Comparison of ENCODE assay signal across 22 cellular contexts in the genomic region with DNA sequence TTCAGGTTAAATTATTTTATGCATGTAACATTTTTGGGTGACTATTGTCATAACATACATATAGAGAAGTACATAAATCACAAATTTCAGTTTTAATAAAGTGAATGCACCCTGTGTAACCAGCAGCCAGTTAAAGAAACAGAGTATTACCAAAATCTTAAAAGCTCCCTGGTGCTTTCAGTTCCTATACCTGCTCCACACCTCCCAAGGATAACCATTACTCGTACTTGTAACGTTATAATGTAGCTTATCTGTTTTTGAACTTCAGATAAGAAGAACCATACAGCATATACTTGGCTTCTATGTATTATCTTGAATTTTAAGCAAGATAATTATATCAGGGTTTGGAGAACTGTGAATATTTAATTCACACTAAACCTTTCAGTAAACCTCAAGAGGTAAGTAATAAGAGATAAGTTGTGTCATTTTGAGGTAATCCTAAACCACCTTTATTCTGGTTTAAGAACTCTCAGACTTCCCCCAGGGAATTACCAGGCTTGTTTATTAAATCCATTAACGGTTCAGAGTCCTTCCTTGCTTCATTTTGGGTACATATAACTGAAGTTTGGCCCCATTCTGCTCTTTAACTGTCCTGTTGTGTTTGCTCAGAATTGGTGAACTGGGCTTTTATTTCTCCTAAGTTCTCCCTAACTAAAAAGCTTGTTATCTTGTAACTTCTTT. TPM values are rescaled to one million over a fixed set of nuclear protein-coding genes. Genes with fewer than 3 reads are reported as not detected.
DNase-seq lines count a peak whose midpoint lies in the region; ATAC-seq and TF ChIP-seq lines count a peak whose summit lies in the region.
"Had no signal": no experiment of that assay in that cellular context is flagged by ENCODE, and none has a peak within 500 bp of the region (broad histone marks: within the 10 kb centered on the region; RNA-seq: fewer than 3 reads in every experiment).

No MANE protein-coding gene starts in this region.

- no peak for DNase-seq in activated T-cell treated with anti-CD3 and anti-CD28 coated beads, Interleukin-2, amount 50 U/mL, for 24 hours
- DNase-seq in activated T-cell treated with anti-CD3 and anti-CD28 coated beads, Interleukin-2, amount 50 U/mL, for 48 hours = no peak
- DNase-seq in NCI-H128 (lab: John Stamatoyannopoulos, UW; ENCODE audit: unreplicated experiment) (peak; percentile 18), neural progenitor cell (ENCODE audit: low spot score) (no peak), type B pancreatic cell (ENCODE audit: extremely low spot score, unreplicated experiment) (no peak), NCI-H146 treated with DMSO at 0.1 percent for 48 hours (lab: John Stamatoyannopoulos, UW; ENCODE audit: unreplicated experiment) (no peak)
- DNase-seq in activated naive CD8-positive, alpha-beta T cell treated with anti-CD3 and anti-CD28 coated beads, Interleukin-2, amount 50 U/mL, for 24 hours = no peak
- DNase-seq in activated CD4-positive, alpha-beta T cell treated with anti-CD3 and anti-CD28 coated beads for 4 hours = no peak
- DNase-seq: activated CD4-positive, alpha-beta T cell treated with anti-CD3 and anti-CD28 coated beads, Interleukin-2, amount 10 ng/mL, durations not matched to agents 7 days and 5 days; activated CD8-positive, alpha-beta memory T cell treated with anti-CD3 and anti-CD28 coated beads, Interleukin-2, amount 10 ng/mL, durations not matched to agents 7 days and 5 days; BE2C; Caco-2; foreskin melanocyte; hippocampal formation; KBM-7; NCI-H2029; NCI-H510A; stomach; upper lobe of left lung had no signal

- H3K36me3 ChIP-seq in neural progenitor cell = no peaks in the 10 kb centered on the region
- H3K36me3 ChIP-seq: BE2C, upper lobe of left lung had no signal

- no peak overlapping the region for H2AFZ ChIP-seq in neural progenitor cell (replicated peaks)

- H3K4me1 Mint-ChIP-seq in activated T-cell treated with anti-CD3 and anti-CD28 coated beads, Interleukin-2, amount 50 U/mL, for 24 hours (ENCODE audit: low read depth) = peaks cover 57% of the 10 kb centered on the region
- peaks cover 53% of the 10 kb centered on the region for H3K4me1 Mint-ChIP-seq in activated naive CD8-positive, alpha-beta T cell treated with anti-CD3 and anti-CD28 coated beads, Interleukin-2, amount 50 U/mL, for 24 hours
- H3K4me1 Mint-ChIP-seq in neural progenitor cell = no peaks in the 10 kb centered on the region
- peaks cover 30% of the 10 kb centered on the region for H3K4me1 Mint-ChIP-seq in type B pancreatic cell (ENCODE audit: unreplicated experiment)

- peak overlapping the region; percentile 20 for H3K27ac Mint-ChIP-seq in activated T-cell treated with anti-CD3 and anti-CD28 coated beads, Interleukin-2, amount 50 U/mL, for 24 hours
- peak overlapping the region; percentile 8 for H3K27ac Mint-ChIP-seq in activated naive CD8-positive, alpha-beta T cell treated with anti-CD3 and anti-CD28 coated beads, Interleukin-2, amount 50 U/mL, for 24 hours
- H3K27ac Mint-ChIP-seq in neural progenitor cell (no peak overlapping the region), type B pancreatic cell (no peak overlapping the region)
- H3K27ac Mint-ChIP-seq: activated CD4-positive, alpha-beta T cell treated with anti-CD3 and anti-CD28 coated beads, Interleukin-2, amount 10 ng/mL, durations not matched to agents 7 days and 5 days; activated CD8-positive, alpha-beta memory T cell treated with anti-CD3 and anti-CD28 coated beads, Interleukin-2, amount 10 ng/mL, durations not matched to agents 7 days and 5 days; T-helper 2 cell treated with Interferon-gamma antibody and Interleukin-4, amounts not matched to agents 5 μg/mL and 100 μg/mL, for 36 hours had no signal

- ATAC-seq in activated naive CD8-positive, alpha-beta T cell treated with anti-CD3 and anti-CD28 coated beads, Interleukin-2, amount 50 U/mL, for 24 hours = no peak
- ATAC-seq: activated CD8-positive, alpha-beta memory T cell treated with anti-CD3 and anti-CD28 coated beads, Interleukin-2, amount 10 ng/mL, durations not matched to agents 7 days and 5 days had no signal

- H3K4me1 ChIP-seq in neural progenitor cell = peaks cover 13% of the 10 kb centered on the region

- peaks cover 16% of the 10 kb centered on the region for H3K9me3 Mint-ChIP-seq in activated T-cell treated with anti-CD3 and anti-CD28 coated beads, Interleukin-2, amount 50 U/mL, for 24 hours
- peaks cover 17% of the 10 kb centered on the region for H3K9me3 Mint-ChIP-seq in activated naive CD8-positive, alpha-beta T cell treated with anti-CD3 and anti-CD28 coated beads, Interleukin-2, amount 50 U/mL, for 24 hours
- peaks cover 33% of the 10 kb centered on the region for H3K9me3 Mint-ChIP-seq in neural progenitor cell
- peaks cover 10% of the 10 kb centered on the region for H3K9me3 Mint-ChIP-seq in type B pancreatic cell

- H3K9ac ChIP-seq in neural progenitor cell = no peak overlapping the region

- H3K4me3 Mint-ChIP-seq in activated T-cell treated with anti-CD3 and anti-CD28 coated beads, Interleukin-2, amount 50 U/mL, for 24 hours = no peak overlapping the region
- H3K4me3 Mint-ChIP-seq in activated naive CD8-positive, alpha-beta T cell treated with anti-CD3 and anti-CD28 coated beads, Interleukin-2, amount 50 U/mL, for 24 hours = no peak overlapping the region
- no peak overlapping the region for H3K4me3 Mint-ChIP-seq in neural progenitor cell
- H3K4me3 Mint-ChIP-seq in type B pancreatic cell = no peak overlapping the region
- H3K4me3 Mint-ChIP-seq: activated CD4-positive, alpha-beta T cell treated with anti-CD3 and anti-CD28 coated beads, Interleukin-2, amount 10 ng/mL, durations not matched to agents 7 days and 5 days; activated CD8-positive, alpha-beta memory T cell treated with anti-CD3 and anti-CD28 coated beads, Interleukin-2, amount 10 ng/mL, durations not matched to agents 7 days and 5 days; brain; T-helper 2 cell treated with Interferon-gamma antibody and Interleukin-4, amounts not matched to agents 5 μg/mL and 100 μg/mL, for 36 hours had no signal

- peaks cover 11% of the 10 kb centered on the region for H4K20me1 ChIP-seq in neural progenitor cell (ENCODE audit: low read depth)

- H3K79me2 ChIP-seq in neural progenitor cell (ENCODE audit: low read depth) = peaks cover 65% of the 10 kb centered on the region

- no peaks in the 10 kb centered on the region for H3K27me3 ChIP-seq in neural progenitor cell
- H3K27me3 ChIP-seq: BE2C, stomach, upper lobe of left lung had no signal

- TF ChIP-seq CTCF in neural progenitor cell (IDR thresholded peaks at IDR 0.05) (no peak), type B pancreatic cell (conservative IDR thresholded peaks at IDR 0.05) (no peak)

- no peak overlapping the region for H3K4me3 ChIP-seq in neural progenitor cell
- H3K4me3 ChIP-seq: stomach, upper lobe of left lung had no signal

- H3K27ac ChIP-seq in neural progenitor cell = no peak overlapping the region
- H3K27ac ChIP-seq: stomach, VCaP had no signal

- peak overlapping the region; percentile 17 for H3K4me2 ChIP-seq in neural progenitor cell

- no peaks in the 10 kb centered on the region for H3K9me3 ChIP-seq in neural progenitor cell (ENCODE audit: low read depth)
- H3K9me3 ChIP-seq: BE2C had no signal

- H3K27me3 Mint-ChIP-seq in activated T-cell treated with anti-CD3 and anti-CD28 coated beads, Interleukin-2, amount 50 U/mL, for 24 hours = no peaks in the 10 kb centered on the region
- no peaks in the 10 kb centered on the region for H3K27me3 Mint-ChIP-seq in activated naive CD8-positive, alpha-beta T cell treated with anti-CD3 and anti-CD28 coated beads, Interleukin-2, amount 50 U/mL, for 24 hours
- H3K27me3 Mint-ChIP-seq in neural progenitor cell (ENCODE audit: insufficient read depth, low read depth) (no peaks in the 10 kb centered on the region), type B pancreatic cell (no peaks in the 10 kb centered on the region)
- H3K27me3 Mint-ChIP-seq: activated CD4-positive, alpha-beta T cell treated with anti-CD3 and anti-CD28 coated beads, Interleukin-2, amount 10 ng/mL, durations not matched to agents 7 days and 5 days; activated CD8-positive, alpha-beta memory T cell treated with anti-CD3 and anti-CD28 coated beads, Interleukin-2, amount 10 ng/mL, durations not matched to agents 7 days and 5 days; brain had no signal

- no peaks in the 10 kb centered on the region for H3F3A ChIP-seq in neural progenitor cell (ENCODE audit: low read depth)

- peaks cover 27% of the 10 kb centered on the region for H3K36me3 Mint-ChIP-seq in activated T-cell treated with anti-CD3 and anti-CD28 coated beads, Interleukin-2, amount 50 U/mL, for 24 hours (ENCODE audit: low read depth)
- H3K36me3 Mint-ChIP-seq in activated naive CD8-positive, alpha-beta T cell treated with anti-CD3 and anti-CD28 coated beads, Interleukin-2, amount 50 U/mL, for 24 hours (ENCODE audit: low read depth) = peaks cover 28% of the 10 kb centered on the region
- H3K36me3 Mint-ChIP-seq in neural progenitor cell (peaks cover 17% of the 10 kb centered on the region), type B pancreatic cell (peaks cover 27% of the 10 kb centered on the region)

RNA-seq across cellular contexts. Expression of gene LCLAT1, which starts 58.6 kb away (rescaled TPM):
- 19.2 and 21.6 TPM in 2 replicates for total RNA-seq in neural progenitor cell (ENCODE audit: low replicate concordance)
- total RNA-seq in type B pancreatic cell (ENCODE audit: low replicate concordance) = 26.9 and 29.0 TPM in 2 replicates

Comparison
In these comparisons a context has a peak if more than half of its experiments do, and no peak if none do; other contexts are left out.
1. H3K27ac Mint-ChIP-seq: peak in activated T-cell treated with anti-CD3 and anti-CD28 coated beads, Interleukin-2, amount 50 U/mL, for 24 hours (single experiment) and activated naive CD8-positive, alpha-beta T cell treated with anti-CD3 and anti-CD28 coated beads, Interleukin-2, amount 50 U/mL, for 24 hours (single experiment); none in neural progenitor cell (single experiment) and type B pancreatic cell (single experiment).